Comparison of ENCODE assay signal across 9 cellular contexts in the genomic region with DNA sequence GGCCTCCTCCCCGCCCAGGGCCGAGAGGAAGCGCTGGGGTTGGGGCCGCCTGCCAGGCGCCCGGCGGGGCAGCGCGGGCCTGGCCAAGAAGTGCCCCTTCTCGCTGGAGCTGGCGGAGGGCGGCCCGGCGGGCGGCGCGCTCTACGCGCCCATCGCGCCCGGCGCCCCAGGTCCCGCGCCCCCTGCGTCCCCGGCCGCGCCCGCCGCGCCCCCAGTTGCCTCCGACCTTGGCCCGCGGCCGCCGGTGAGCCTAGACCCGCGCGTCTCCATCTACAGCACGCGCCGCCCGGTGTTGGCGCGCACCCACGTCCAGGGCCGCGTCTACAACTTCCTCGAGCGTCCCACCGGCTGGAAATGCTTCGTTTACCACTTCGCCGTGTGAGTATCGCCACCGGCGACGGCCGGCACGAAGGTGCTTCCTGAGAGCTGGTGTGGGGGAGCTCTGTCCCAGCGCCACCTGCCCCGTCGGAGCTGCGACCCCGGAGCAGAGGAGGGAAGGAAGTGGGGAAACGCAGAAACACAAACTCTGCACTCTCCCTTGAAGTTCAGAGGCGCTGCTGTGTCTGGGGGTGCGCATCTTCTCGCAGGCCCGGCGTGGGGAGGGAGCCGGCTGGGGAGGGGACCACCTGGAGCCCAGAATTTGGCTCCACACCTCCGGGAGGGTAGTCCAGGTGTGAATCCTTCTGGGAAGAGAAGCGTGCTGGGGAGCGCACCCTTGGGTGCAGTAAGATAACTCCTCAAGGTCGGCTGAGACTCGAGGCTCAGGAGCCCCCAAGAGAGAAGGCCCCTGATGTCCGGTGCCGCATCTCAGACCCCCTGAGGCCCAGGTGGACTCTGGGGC. TPM values are rescaled to one million over a fixed set of nuclear protein-coding genes. Genes with fewer than 3 reads are reported as not detected.
DNase-seq lines count a peak whose midpoint lies in the region; ATAC-seq and TF ChIP-seq lines count a peak whose summit lies in the region.
"Had no signal": no experiment of that assay in that cellular context is flagged by ENCODE, and none has a peak within 500 bp of the region (broad histone marks: within the 10 kb centered on the region; RNA-seq: fewer than 3 reads in every experiment).

No MANE protein-coding gene starts in this region.

- TF ChIP-seq CTCF in lung (IDR thresholded peaks at IDR 0.05; ENCODE audit: control extremely low read depth, extremely low read depth) (no peak), transverse colon (IDR thresholded peaks at IDR 0.05) (no peak)

- peak; percentile 37 for ATAC-seq in activated CD4-positive, alpha-beta T cell treated with anti-CD3 and anti-CD28 coated beads for 36 hours
- ATAC-seq in lung (ENCODE audit: insufficient read depth, low FRiP score) = peak; percentile 3
- no peak for ATAC-seq in GM21526 (IDR thresholded peaks at IDR 0.05; ENCODE audit: low FRiP score, unreplicated experiment)
- ATAC-seq in GM21423 (IDR thresholded peaks at IDR 0.05; ENCODE audit: unreplicated experiment) = no peak

- no peaks in the 10 kb centered on the region for H3K36me3 Mint-ChIP-seq in activated CD4-positive, alpha-beta T cell treated with anti-CD3 and anti-CD28 coated beads for 36 hours (ENCODE audit: low read depth)
- H3K36me3 Mint-ChIP-seq in activated naive CD8-positive, alpha-beta T cell = no peaks in the 10 kb centered on the region

- peak overlapping the region; percentile 11 to 43 for H3K27ac ChIP-seq in lung (ENCODE audit: low read depth in 1 of 2, low read length in 1 of 2)
- peak overlapping the region; percentile 5 to 84 (median 64) for H3K27ac ChIP-seq in transverse colon

- H3K27ac Mint-ChIP-seq in activated CD4-positive, alpha-beta T cell treated with anti-CD3 and anti-CD28 coated beads for 36 hours = peak overlapping the region; percentile 71
- H3K27ac Mint-ChIP-seq in activated naive CD8-positive, alpha-beta T cell = peak overlapping the region; percentile 80

- H3K4me3 ChIP-seq in lung = peak overlapping the region; percentile 44
- H3K4me3 ChIP-seq in transverse colon = peak overlapping the region; percentile 5 to 53 (median 38)

- in situ Hi-C loops in transverse colon (cut with MboI; ENCODE audit: low pct_ligation_motif_present in 1 of 4, low pct_unique_long_range_greater_than_20kb in 1 of 4, low sequenced_read_pairs in 3 of 4) = loop anchor here in 1 of 4 donors (25.0 kb wide), 1 partner anchor 442 kb away; a partner anchor contains a TSS

- no peaks in the 10 kb centered on the region for H3K27me3 ChIP-seq in lung (ENCODE audit: control insufficient read depth, insufficient read depth)
- peaks cover 16% of the 10 kb centered on the region for H3K27me3 ChIP-seq in transverse colon

- no peak for TF ChIP-seq EP300 in transverse colon (IDR thresholded peaks at IDR 0.05; ENCODE audit: low read depth)

- DNase-seq in activated CD4-positive, alpha-beta T cell treated with anti-CD3 and anti-CD28 coated beads for 36 hours = peak; percentile 63
- DNase-seq in activated CD4-positive, alpha-beta T cell treated with anti-CD3 and anti-CD28 coated beads, Interleukin-2, amount 50 U/mL, for 4 hours = no peak
- DNase-seq in lung (ENCODE audit: low spot score) = no peak
- DNase-seq in transverse colon = no peak
- no peak for DNase-seq in SK-N-DZ (ENCODE audit: low spot score)

- no peaks in the 10 kb centered on the region for H3K27me3 Mint-ChIP-seq in activated CD4-positive, alpha-beta T cell treated with anti-CD3 and anti-CD28 coated beads for 36 hours
- H3K27me3 Mint-ChIP-seq in activated naive CD8-positive, alpha-beta T cell = no peaks in the 10 kb centered on the region

- CTCF ChIA-PET in activated CD4-positive, alpha-beta T cell treated with anti-CD3 and anti-CD28 coated beads for 36 hours (lab: Charles Lee) = interaction anchor here (0.6 to 1.5 kb wide), 4 partner anchors 25 to 87 kb away, joined by 3 to 7 read pairs (median 4); no protein-coding TSS in a partner anchor

- H3K4me3 Mint-ChIP-seq in activated CD4-positive, alpha-beta T cell treated with anti-CD3 and anti-CD28 coated beads for 36 hours = peak overlapping the region; percentile 86
- peak overlapping the region; percentile 89 for H3K4me3 Mint-ChIP-seq in activated naive CD8-positive, alpha-beta T cell

- H3K9me3 Mint-ChIP-seq in activated CD4-positive, alpha-beta T cell treated with anti-CD3 and anti-CD28 coated beads for 36 hours (ENCODE audit: low read depth) = no peaks in the 10 kb centered on the region
- H3K9me3 Mint-ChIP-seq in activated naive CD8-positive, alpha-beta T cell (ENCODE audit: low read depth) = no peaks in the 10 kb centered on the region

- H3K9me3 ChIP-seq in lung (ENCODE audit: control insufficient read depth in 2 of 2, insufficient read depth in 1 of 2, low read length in 1 of 2) = no peaks in the 10 kb centered on the region
- no peaks in the 10 kb centered on the region for H3K9me3 ChIP-seq in transverse colon

- H3K36me3 ChIP-seq in lung (ENCODE audit: control insufficient read depth in 2 of 2, insufficient read depth in 2 of 2, low read length in 2 of 2) (no peaks in the 10 kb centered on the region), transverse colon (no peaks in the 10 kb centered on the region)

- intact Hi-C loops in activated CD4-positive, alpha-beta T cell treated with anti-CD3 and anti-CD28 coated beads for 36 hours (cut with DNase I, micrococcal nuclease) = loop anchor here (1.0 to 5.0 kb wide), 4 partner anchors 35 to 442 kb away; a partner anchor contains a TSS
- intact Hi-C loops in transverse colon (cut with DNase I; ENCODE audit: low total_unique reads) = no loop called here

- TF ChIP-seq POLR2A in transverse colon (IDR thresholded peaks at IDR 0.05) = no peak

- H3K4me1 ChIP-seq in lung (ENCODE audit: control insufficient read depth in 2 of 2, insufficient read depth in 2 of 2, low read length in 2 of 2) = peaks cover 0 to 29% of the 10 kb centered on the region in 2 donors
- peaks cover 3 to 54% (median 44%) of the 10 kb centered on the region in 4 donors for H3K4me1 ChIP-seq in transverse colon

- peaks cover 38% of the 10 kb centered on the region for H3K4me1 Mint-ChIP-seq in activated CD4-positive, alpha-beta T cell treated with anti-CD3 and anti-CD28 coated beads for 36 hours
- peaks cover 45% of the 10 kb centered on the region for H3K4me1 Mint-ChIP-seq in activated naive CD8-positive, alpha-beta T cell (ENCODE audit: low read depth)

- WGBS in lung, 2 donors = 6 to 19% methylated on average over 29 to 80 of the region's 80 CpGs
- WGBS in transverse colon (ENCODE audit: low coverage in 1 of 2), 2 donors = 4% methylated on average over 54 of the region's 80 CpGs; no CpG with 5 or more reads in 1 of the 2 donors

- POLR2A ChIA-PET in activated CD4-positive, alpha-beta T cell treated with anti-CD3 and anti-CD28 coated beads for 36 hours (lab: Charles Lee) = interaction anchor here (1.5 kb wide), 1 partner anchor 68 kb away, joined by 5 read pairs; a partner anchor contains a TSS

RNA-seq across cellular contexts. Expression of a gene that starts 0.5 kb away (rescaled TPM):
- 10 to 100 TPM in 1 of 2 experiments, 1 to 10 TPM in 1; 9.1 to 10.9 TPM for total RNA-seq in activated CD4-positive, alpha-beta T cell treated with anti-CD3 and anti-CD28 coated beads for 36 hours
- total RNA-seq in lung (10 to 100 TPM; 15.4 to 41.7 TPM), transverse colon (10 to 100 TPM in 3 of 4 donors, 1 to 10 TPM in 1; 5.6 to 46.8 (median 24.6) TPM)
- 10 to 100 TPM; 23.5 to 29.0 TPM for polyA plus RNA-seq in lung
- not detected in 2 replicates for polyA plus RNA-seq in SK-N-DZ (2014; cell fraction: cytosol; rRNA removed)
- polyA plus RNA-seq in SK-N-DZ (2014; cell fraction: nucleus; rRNA removed) = not detected in 2 replicates
- polyA plus RNA-seq: keratinocyte had no signal

RNA-seq across cellular contexts. Expression of a gene that starts 1.0 kb away (rescaled TPM):
- total RNA-seq in activated CD4-positive, alpha-beta T cell treated with anti-CD3 and anti-CD28 coated beads for 36 hours = under 1 TPM in 1 of 2 experiments, not detected in 1; 0.05 TPM
- total RNA-seq in lung (under 1 TPM; 0.18 to 0.20 TPM), transverse colon (1 to 10 TPM; 1.4 to 7.5 (median 4.3) TPM)
- polyA plus RNA-seq in lung = under 1 TPM; 0.02 to 0.04 TPM
- 0.26 and 0.38 TPM in 2 replicates for polyA plus RNA-seq in SK-N-DZ (2014; cell fraction: cytosol; rRNA removed)
- 2.9 and 3.9 TPM in 2 replicates for polyA plus RNA-seq in SK-N-DZ (2014; cell fraction: nucleus; rRNA removed)
- polyA plus RNA-seq: keratinocyte had no signal

RNA-seq across cellular contexts. Expression of a gene that starts 44.8 kb away (rescaled TPM):
- 10 to 100 TPM; 19.8 to 38.4 TPM for total RNA-seq in activated CD4-positive, alpha-beta T cell treated with anti-CD3 and anti-CD28 coated beads for 36 hours
- total RNA-seq in lung = 10 to 100 TPM; 25.1 to 56.5 TPM
- polyA plus RNA-seq in lung = 10 to 100 TPM; 48.8 to 50.7 TPM
- total RNA-seq in transverse colon = 10 to 100 TPM; 13.3 to 38.9 (median 36.0) TPM
- 61.2 and 72.3 TPM in 2 replicates for polyA plus RNA-seq in SK-N-DZ (2014; cell fraction: cytosol; rRNA removed)
- 62.2 and 69.1 TPM in 2 replicates for polyA plus RNA-seq in SK-N-DZ (2014; cell fraction: nucleus; rRNA removed)

Comparison
In these comparisons a context has a peak if more than half of its experiments do, and no peak if none do; other contexts are left out.
1. ATAC-seq: peak in activated CD4-positive, alpha-beta T cell treated with anti-CD3 and anti-CD28 coated beads for 36 hours (single experiment) and lung (single experiment); none in GM21526 (single experiment) and GM21423 (single experiment).